Comparison of ENCODE assay signal across 1 cellular context in the genomic region with DNA sequence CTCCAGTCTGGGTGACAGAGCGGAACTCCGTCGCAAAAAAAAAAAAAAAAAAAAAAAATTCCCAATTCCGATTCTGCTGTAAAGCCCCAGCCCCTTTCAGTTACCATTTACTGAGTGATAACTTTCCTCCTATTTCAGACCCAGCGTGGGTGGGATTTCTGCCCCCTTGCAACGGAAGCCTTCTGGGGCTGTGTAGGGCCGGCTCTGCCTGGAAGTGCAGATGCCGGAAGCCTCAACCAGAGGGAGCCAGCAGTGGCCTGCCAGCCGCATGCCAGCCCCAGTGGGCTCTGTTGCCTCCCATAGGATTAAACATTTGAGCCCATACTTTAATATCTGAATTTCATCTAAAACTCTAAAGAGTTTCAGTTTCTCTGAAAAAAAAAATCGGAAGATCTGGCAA.
TF ChIP-seq lines count a peak whose summit lies in the region.

No MANE protein-coding gene starts in this region.

TF ChIP-seq in GM23338, 12 proteins besides CTCF, POLR2A, EP300 and RAD21 (continued from another document):
- TF ChIP-seq, protein P1, sequence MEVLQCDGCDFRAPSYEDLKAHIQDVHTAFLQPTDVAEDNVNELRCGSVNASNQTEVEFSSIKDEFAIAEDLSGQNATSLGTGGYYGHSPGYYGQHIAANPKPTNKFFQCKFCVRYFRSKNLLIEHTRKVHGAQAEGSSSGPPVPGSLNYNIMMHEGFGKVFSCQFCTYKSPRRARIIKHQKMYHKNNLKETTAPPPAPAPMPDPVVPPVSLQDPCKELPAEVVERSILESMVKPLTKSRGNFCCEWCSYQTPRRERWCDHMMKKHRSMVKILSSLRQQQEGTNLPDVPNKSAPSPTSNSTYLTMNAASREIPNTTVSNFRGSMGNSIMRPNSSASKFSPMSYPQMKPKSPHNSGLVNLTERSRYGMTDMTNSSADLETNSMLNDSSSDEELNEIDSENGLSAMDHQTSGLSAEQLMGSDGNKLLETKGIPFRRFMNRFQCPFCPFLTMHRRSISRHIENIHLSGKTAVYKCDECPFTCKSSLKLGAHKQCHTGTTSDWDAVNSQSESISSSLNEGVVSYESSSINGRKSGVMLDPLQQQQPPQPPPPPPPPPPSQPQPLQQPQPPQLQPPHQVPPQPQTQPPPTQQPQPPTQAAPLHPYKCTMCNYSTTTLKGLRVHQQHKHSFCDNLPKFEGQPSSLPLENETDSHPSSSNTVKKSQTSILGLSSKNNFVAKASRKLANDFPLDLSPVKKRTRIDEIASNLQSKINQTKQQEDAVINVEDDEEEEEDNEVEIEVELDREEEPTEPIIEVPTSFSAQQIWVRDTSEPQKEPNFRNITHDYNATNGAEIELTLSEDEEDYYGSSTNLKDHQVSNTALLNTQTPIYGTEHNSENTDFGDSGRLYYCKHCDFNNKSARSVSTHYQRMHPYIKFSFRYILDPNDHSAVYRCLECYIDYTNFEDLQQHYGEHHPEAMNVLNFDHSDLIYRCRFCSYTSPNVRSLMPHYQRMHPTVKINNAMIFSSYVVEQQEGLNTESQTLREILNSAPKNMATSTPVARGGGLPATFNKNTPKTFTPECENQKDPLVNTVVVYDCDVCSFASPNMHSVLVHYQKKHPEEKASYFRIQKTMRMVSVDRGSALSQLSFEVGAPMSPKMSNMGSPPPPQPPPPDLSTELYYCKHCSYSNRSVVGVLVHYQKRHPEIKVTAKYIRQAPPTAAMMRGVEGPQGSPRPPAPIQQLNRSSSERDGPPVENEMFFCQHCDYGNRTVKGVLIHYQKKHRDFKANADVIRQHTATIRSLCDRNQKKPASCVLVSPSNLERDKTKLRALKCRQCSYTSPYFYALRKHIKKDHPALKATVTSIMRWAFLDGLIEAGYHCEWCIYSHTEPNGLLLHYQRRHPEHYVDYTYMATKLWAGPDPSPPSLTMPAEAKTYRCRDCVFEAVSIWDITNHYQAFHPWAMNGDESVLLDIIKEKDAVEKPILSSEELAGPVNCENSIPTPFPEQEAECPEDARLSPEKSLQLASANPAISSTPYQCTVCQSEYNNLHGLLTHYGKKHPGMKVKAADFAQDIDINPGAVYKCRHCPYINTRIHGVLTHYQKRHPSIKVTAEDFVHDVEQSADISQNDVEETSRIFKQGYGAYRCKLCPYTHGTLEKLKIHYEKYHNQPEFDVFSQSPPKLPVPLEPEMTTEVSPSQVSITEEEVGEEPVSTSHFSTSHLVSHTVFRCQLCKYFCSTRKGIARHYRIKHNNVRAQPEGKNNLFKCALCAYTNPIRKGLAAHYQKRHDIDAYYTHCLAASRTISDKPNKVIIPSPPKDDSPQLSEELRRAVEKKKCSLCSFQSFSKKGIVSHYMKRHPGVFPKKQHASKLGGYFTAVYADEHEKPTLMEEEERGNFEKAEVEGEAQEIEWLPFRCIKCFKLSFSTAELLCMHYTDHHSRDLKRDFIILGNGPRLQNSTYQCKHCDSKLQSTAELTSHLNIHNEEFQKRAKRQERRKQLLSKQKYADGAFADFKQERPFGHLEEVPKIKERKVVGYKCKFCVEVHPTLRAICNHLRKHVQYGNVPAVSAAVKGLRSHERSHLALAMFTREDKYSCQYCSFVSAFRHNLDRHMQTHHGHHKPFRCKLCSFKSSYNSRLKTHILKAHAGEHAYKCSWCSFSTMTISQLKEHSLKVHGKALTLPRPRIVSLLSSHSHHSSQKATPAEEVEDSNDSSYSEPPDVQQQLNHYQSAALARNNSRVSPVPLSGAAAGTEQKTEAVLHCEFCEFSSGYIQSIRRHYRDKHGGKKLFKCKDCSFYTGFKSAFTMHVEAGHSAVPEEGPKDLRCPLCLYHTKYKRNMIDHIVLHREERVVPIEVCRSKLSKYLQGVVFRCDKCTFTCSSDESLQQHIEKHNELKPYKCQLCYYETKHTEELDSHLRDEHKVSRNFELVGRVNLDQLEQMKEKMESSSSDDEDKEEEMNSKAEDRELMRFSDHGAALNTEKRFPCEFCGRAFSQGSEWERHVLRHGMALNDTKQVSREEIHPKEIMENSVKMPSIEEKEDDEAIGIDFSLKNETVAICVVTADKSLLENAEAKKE (CRISPR knock-in tag; IDR thresholded peaks at IDR 0.05), result no peak
- TF ChIP-seq ZNF331 (CRISPR knock-in tag; IDR thresholded peaks at IDR 0.05; ENCODE audit: low read depth), result no peak
- no peak for TF ChIP-seq NANOG (IDR thresholded peaks at IDR 0.05; ENCODE audit: borderline replicate concordance)
- no peak for TF ChIP-seq POLR2AphosphoS5 (IDR thresholded peaks at IDR 0.05; ENCODE audit: low read depth)
- TF ChIP-seq EZH2 (IDR thresholded peaks at IDR 0.05; ENCODE audit: low read depth, unreplicated experiment), result no peak
- no peak for TF ChIP-seq JUNB (IDR thresholded peaks at IDR 0.05; ENCODE audit: unreplicated experiment)
- TF ChIP-seq, protein P2, sequence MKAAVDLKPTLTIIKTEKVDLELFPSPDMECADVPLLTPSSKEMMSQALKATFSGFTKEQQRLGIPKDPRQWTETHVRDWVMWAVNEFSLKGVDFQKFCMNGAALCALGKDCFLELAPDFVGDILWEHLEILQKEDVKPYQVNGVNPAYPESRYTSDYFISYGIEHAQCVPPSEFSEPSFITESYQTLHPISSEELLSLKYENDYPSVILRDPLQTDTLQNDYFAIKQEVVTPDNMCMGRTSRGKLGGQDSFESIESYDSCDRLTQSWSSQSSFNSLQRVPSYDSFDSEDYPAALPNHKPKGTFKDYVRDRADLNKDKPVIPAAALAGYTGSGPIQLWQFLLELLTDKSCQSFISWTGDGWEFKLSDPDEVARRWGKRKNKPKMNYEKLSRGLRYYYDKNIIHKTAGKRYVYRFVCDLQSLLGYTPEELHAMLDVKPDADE (IDR thresholded peaks at IDR 0.05), result no peak
- no peak for TF ChIP-seq EZH2phosphoT487 (IDR thresholded peaks at IDR 0.05; ENCODE audit: unreplicated experiment)
- TF ChIP-seq STAT1 (IDR thresholded peaks at IDR 0.05; ENCODE audit: unreplicated experiment), result no peak
- TF ChIP-seq, protein P3, sequence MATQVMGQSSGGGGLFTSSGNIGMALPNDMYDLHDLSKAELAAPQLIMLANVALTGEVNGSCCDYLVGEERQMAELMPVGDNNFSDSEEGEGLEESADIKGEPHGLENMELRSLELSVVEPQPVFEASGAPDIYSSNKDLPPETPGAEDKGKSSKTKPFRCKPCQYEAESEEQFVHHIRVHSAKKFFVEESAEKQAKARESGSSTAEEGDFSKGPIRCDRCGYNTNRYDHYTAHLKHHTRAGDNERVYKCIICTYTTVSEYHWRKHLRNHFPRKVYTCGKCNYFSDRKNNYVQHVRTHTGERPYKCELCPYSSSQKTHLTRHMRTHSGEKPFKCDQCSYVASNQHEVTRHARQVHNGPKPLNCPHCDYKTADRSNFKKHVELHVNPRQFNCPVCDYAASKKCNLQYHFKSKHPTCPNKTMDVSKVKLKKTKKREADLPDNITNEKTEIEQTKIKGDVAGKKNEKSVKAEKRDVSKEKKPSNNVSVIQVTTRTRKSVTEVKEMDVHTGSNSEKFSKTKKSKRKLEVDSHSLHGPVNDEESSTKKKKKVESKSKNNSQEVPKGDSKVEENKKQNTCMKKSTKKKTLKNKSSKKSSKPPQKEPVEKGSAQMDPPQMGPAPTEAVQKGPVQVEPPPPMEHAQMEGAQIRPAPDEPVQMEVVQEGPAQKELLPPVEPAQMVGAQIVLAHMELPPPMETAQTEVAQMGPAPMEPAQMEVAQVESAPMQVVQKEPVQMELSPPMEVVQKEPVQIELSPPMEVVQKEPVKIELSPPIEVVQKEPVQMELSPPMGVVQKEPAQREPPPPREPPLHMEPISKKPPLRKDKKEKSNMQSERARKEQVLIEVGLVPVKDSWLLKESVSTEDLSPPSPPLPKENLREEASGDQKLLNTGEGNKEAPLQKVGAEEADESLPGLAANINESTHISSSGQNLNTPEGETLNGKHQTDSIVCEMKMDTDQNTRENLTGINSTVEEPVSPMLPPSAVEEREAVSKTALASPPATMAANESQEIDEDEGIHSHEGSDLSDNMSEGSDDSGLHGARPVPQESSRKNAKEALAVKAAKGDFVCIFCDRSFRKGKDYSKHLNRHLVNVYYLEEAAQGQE (IDR thresholded peaks at IDR 0.05; ENCODE audit: unreplicated experiment), result no peak
- no peak for TF ChIP-seq ZNF114 (CRISPR knock-in tag; IDR thresholded peaks at IDR 0.05)
TF ChIP-seq in GM23338: peak in this region for 0.
